16 cellular contexts compared by ENCODE assay signal in the genomic region with DNA sequence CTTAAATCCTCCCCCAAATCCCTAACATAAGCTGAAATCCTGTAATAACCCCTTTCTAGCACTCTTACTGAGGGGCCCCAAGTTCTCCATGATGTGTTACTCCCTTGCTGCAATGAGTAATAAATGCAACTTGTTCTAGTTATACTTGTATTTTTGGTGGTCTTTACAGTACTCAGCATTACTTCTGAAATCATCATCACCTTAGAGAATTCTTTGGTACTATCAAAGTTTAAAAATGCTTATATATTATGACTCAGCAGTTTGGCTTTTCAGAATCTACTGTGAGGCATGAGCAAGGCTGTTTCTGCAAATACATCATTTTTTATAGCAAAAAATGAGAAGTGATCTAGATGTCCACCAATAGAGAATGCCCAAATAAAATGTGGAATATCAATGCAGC. TPM values are rescaled to one million over a fixed set of nuclear protein-coding genes. Genes with fewer than 3 reads are reported as not detected.
A peak's percentile ranks its signal among the peaks of the same experiment; 100 is the strongest.
DNase-seq lines count a peak whose midpoint lies in the region; ATAC-seq and TF ChIP-seq lines count a peak whose summit lies in the region.
"Had no signal": no experiment of that assay in that cellular context is flagged by ENCODE, and none has a peak within 500 bp of the region (broad histone marks: within the 10 kb centered on the region; RNA-seq: fewer than 3 reads in every experiment).

No MANE protein-coding gene starts in this region.

- POLR2A ChIA-PET in CD4-positive, alpha-beta T cell (lab: Charles Lee) = interaction anchor here (0.5 to 4.0 kb wide), 3 partner anchors 23 to 68 kb away, joined by 3 to 22 read pairs (median 4); a partner anchor contains a TSS

- H3K4me1 Mint-ChIP-seq in CD4-positive, alpha-beta T cell (ENCODE audit: low read depth) = peaks cover 43% of the 10 kb centered on the region
- no peaks in the 10 kb centered on the region for H3K4me1 Mint-ChIP-seq in IgD-negative memory B cell
- H3K4me1 Mint-ChIP-seq in natural killer cell treated with Interleukin-12 subunit alpha and Interleukin-12 subunit beta and Interleukin-15 and Interleukin-18, amount 100 ng/mL, for 72 hours (ENCODE audit: low read depth in 2 of 2) = peaks cover 28 to 33% of the 10 kb centered on the region in 2 donors

- peaks cover 97% of the 10 kb centered on the region for H3K36me3 Mint-ChIP-seq in CD4-positive, alpha-beta T cell (ENCODE audit: low read depth)
- no peaks in the 10 kb centered on the region for H3K36me3 Mint-ChIP-seq in IgD-negative memory B cell
- peaks cover 20% of the 10 kb centered on the region for H3K36me3 Mint-ChIP-seq in natural killer cell treated with Interleukin-12 subunit alpha and Interleukin-12 subunit beta and Interleukin-15 and Interleukin-18, amount 100 ng/mL, for 72 hours

- no peaks in the 10 kb centered on the region for H3K27me3 Mint-ChIP-seq in CD4-positive, alpha-beta T cell
- no peaks in the 10 kb centered on the region for H3K27me3 Mint-ChIP-seq in IgD-negative memory B cell
- no peaks in the 10 kb centered on the region for H3K27me3 Mint-ChIP-seq in natural killer cell treated with Interleukin-12 subunit alpha and Interleukin-12 subunit beta and Interleukin-15 and Interleukin-18, amount 100 ng/mL, for 72 hours

- no peak for ATAC-seq in CD4-positive, alpha-beta T cell (ENCODE audit: poor library complexity)
- ATAC-seq in natural killer cell treated with Interleukin-12 subunit alpha and Interleukin-12 subunit beta and Interleukin-15 and Interleukin-18, amount 100 ng/mL, for 72 hours = peak in 1 of 2 donors; percentile 57
- ATAC-seq in GM19467 (IDR thresholded peaks at IDR 0.05; ENCODE audit: unreplicated experiment) = no peak
- ATAC-seq: esophagus mucosa, GM12878, mucosa of descending colon had no signal

- intact Hi-C loops in CD4-positive, alpha-beta T cell (cut with DNase I, micrococcal nuclease) = loop anchor here (5.0 kb wide), 2 partner anchors 59 to 139 kb away; no protein-coding TSS in a partner anchor

- no peaks in the 10 kb centered on the region for H3K9me3 Mint-ChIP-seq in CD4-positive, alpha-beta T cell
- H3K9me3 Mint-ChIP-seq in IgD-negative memory B cell = no peaks in the 10 kb centered on the region
- no peaks in the 10 kb centered on the region for H3K9me3 Mint-ChIP-seq in natural killer cell treated with Interleukin-12 subunit alpha and Interleukin-12 subunit beta and Interleukin-15 and Interleukin-18, amount 100 ng/mL, for 72 hours
- H3K9me3 Mint-ChIP-seq: H9 had no signal

- H3K27ac Mint-ChIP-seq in CD4-positive, alpha-beta T cell = peak overlapping the region; percentile 61
- H3K27ac Mint-ChIP-seq in IgD-negative memory B cell = peak overlapping the region in 2 of 3 donors; percentile 14 to 60
- peak overlapping the region; percentile 12 to 81 for H3K27ac Mint-ChIP-seq in natural killer cell treated with Interleukin-12 subunit alpha and Interleukin-12 subunit beta and Interleukin-15 and Interleukin-18, amount 100 ng/mL, for 72 hours

- no peak for TF ChIP-seq CTCF in CD4-positive, alpha-beta T cell (IDR thresholded peaks at IDR 0.05)
- TF ChIP-seq CTCF in astrocyte of the spinal cord (IDR thresholded peaks at IDR 0.05; ENCODE audit: low read depth, low read length) = no peak

- no peaks in the 10 kb centered on the region for H3K27me3 ChIP-seq in CD4-positive, alpha-beta T cell (ENCODE audit: control insufficient read depth, insufficient read depth, low read length)
- H3K27me3 ChIP-seq: thyroid gland had no signal

- no peak for DNase-seq in CD4-positive, alpha-beta T cell
- DNase-seq in astrocyte of the spinal cord (ENCODE audit: low read depth, low spot score) (peak; percentile 26), NCI-H2081 (lab: John Stamatoyannopoulos, UW) (no peak), KG1 (lab: John Stamatoyannopoulos, UW) (no peak)
- no peak for DNase-seq in natural killer cell treated with Interleukin-12 subunit alpha and Interleukin-12 subunit beta and Interleukin-15 and Interleukin-18, amount 100 ng/mL, for 72 hours (ENCODE audit: low spot score)
- no peak for DNase-seq in central memory CD4-positive, alpha-beta T cell
- DNase-seq: DMS53, H9, mucosa of descending colon, NCI-H2029, right cardiac atrium, thyroid gland had no signal

- H3K9me3 ChIP-seq in CD4-positive, alpha-beta T cell (ENCODE audit: control insufficient read depth, low read length) = no peaks in the 10 kb centered on the region
- H3K9me3 ChIP-seq: mucosa of descending colon, thyroid gland had no signal

- in situ Hi-C loops in astrocyte of the spinal cord (cut with HindIII; ENCODE audit: low sequenced_read_pairs) = no loop called here

- no peak overlapping the region for H3K27ac ChIP-seq in CD4-positive, alpha-beta T cell (ENCODE audit: low read depth, low read length)
- H3K27ac ChIP-seq: thyroid gland had no signal

- CTCF ChIA-PET in CD4-positive, alpha-beta T cell (lab: Charles Lee) = interaction anchor here (1.2 kb wide), 1 partner anchor 137 kb away, joined by 3 read pairs; no protein-coding TSS in a partner anchor

- H3K4me3 ChIP-seq in astrocyte of the spinal cord (ENCODE audit: low read depth, low read length) = no peak overlapping the region
- H3K4me3 ChIP-seq: GM12878, mucosa of descending colon, thyroid gland had no signal

- H3K4me3 Mint-ChIP-seq in CD4-positive, alpha-beta T cell = no peak overlapping the region
- no peak overlapping the region for H3K4me3 Mint-ChIP-seq in IgD-negative memory B cell
- H3K4me3 Mint-ChIP-seq in natural killer cell treated with Interleukin-12 subunit alpha and Interleukin-12 subunit beta and Interleukin-15 and Interleukin-18, amount 100 ng/mL, for 72 hours = peak overlapping the region; percentile 88
- H3K4me3 Mint-ChIP-seq: H9 had no signal

RNA-seq across cellular contexts. Expression of a gene that starts 20.8 kb away (rescaled TPM):
- total RNA-seq in CD4-positive, alpha-beta T cell = under 1 TPM; 0.42 to 0.58 TPM
- 0.48 TPM for polyA plus RNA-seq in IgD-negative memory B cell
- 1 to 10 TPM in 1 of 2 donors, under 1 TPM in 1; 0.57 to 2.6 TPM for total RNA-seq in natural killer cell treated with Interleukin-12 subunit alpha and Interleukin-12 subunit beta and Interleukin-15 and Interleukin-18, amount 100 ng/mL, for 72 hours
- total RNA-seq: esophagus mucosa, mucosa of descending colon had no signal
